ENCODE assay signal across 9 cellular contexts in the genomic region with DNA sequence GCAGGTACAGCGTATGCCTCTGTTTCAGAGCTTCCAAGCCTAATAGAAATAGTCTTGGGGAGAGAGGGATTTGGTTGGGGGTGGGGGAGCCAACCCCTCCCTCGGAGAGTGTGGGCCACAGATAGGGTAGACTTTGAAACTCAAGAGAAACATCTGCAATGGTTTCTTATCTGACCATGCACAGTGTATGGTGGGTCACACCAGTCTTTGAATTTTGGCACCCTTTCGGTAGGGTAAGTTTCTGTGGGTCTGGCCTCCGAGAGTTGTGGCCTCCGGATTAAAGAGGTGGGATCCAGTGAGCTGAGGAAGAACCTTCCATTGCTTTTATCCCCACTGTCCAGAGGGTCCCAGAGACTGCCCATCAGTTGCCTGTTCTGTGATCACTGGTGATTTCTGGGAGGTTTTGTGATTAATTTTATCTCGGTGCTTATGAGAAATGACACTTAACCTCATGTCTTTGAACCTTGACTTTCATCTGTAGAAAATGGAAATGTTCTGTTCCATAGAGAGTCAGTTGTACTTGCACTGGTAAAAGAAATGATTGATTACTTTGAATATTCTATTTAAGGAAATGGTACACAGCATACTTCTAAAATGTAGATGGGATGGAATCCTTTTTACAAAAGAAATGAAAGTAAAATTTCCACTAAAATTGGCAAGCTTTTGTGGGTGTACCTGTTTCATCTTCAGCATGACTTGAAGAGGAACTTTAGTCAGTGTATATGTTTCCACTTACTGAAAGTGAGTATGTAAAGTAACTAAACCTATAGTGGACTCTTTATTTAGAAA.
A peak's percentile ranks its signal among the peaks of the same experiment; 100 is the strongest.
DNase-seq lines count a peak whose midpoint lies in the region; ATAC-seq, FAIRE-seq and TF ChIP-seq lines count a peak whose summit lies in the region.
"Had no signal": no experiment of that assay in that cellular context is flagged by ENCODE, and none has a peak within 500 bp of the region (broad histone marks: within the 10 kb centered on the region; RNA-seq: fewer than 3 reads in every experiment).

No MANE protein-coding gene starts in this region.

- no peak for TF ChIP-seq RAD21 in GM12878 (IDR thresholded peaks at IDR 0.05; ENCODE audit: insufficient read depth, low read depth, low read length)

- ATAC-seq in GM21360 (IDR thresholded peaks at IDR 0.05; ENCODE audit: unreplicated experiment) (peak; percentile 54), HG03442 (IDR thresholded peaks at IDR 0.05; ENCODE audit: unreplicated experiment) (peak; percentile 49), GM12878 (peak; percentile 73)

- intact Hi-C loops in GM12878 (cut with micrococcal nuclease; ENCODE audit: unreplicated experiment) = no loop called here

- WGBS in GM12878 (ENCODE audit: insufficient coverage, insufficient replicate concordance, low lambda C conversion rate, missing lambda C conversion rate) = 5% methylated on average over 6 of the region's 6 CpGs

- H3K27me3 ChIP-seq in GM12878 (replicated peaks in 1 of 2; ENCODE audit: control insufficient read depth in 2 of 2, insufficient read depth in 2 of 2, low read length in 1 of 2) (no peaks in the 10 kb centered on the region), right atrium auricular region (no peaks in the 10 kb centered on the region)

- TF ChIP-seq POLR2A in GM12878 (IDR thresholded peaks at IDR 0.05; ENCODE audit: low read depth, low read length) = no peak

- peaks cover 2% of the 10 kb centered on the region for H3K27me3 Mint-ChIP-seq in nephron progenitor cell (ENCODE audit: low read depth, poor library complexity)

- in situ Hi-C loops in GM12878 (cut with MboI) = no loop called here

- H3K79me2 ChIP-seq in GM12878 (ENCODE audit: control insufficient read depth, insufficient read depth, low read length) = peaks cover 98% of the 10 kb centered on the region

- CTCF ChIA-PET in GM12878 (lab: Yijun Ruan, JAX) = interaction anchor here (1.2 to 1.6 kb wide), 2 partner anchors 39 to 62 kb away, joined by 3 to 4 read pairs; no protein-coding TSS in a partner anchor

- RAD21 ChIA-PET in GM12878 (lab: Charles Lee; ENCODE audit: unreplicated experiment) = interaction anchor here (0.6 to 2.0 kb wide), 5 partner anchors 31 to 96 kb away, joined by 3 to 5 read pairs (median 3); no protein-coding TSS in a partner anchor

- H3K36me3 Mint-ChIP-seq in nephron progenitor cell (ENCODE audit: low read depth) = peaks cover 10% of the 10 kb centered on the region

- no peak overlapping the region for H3K4me3 Mint-ChIP-seq in nephron progenitor cell

- H3K4me1 Mint-ChIP-seq in nephron progenitor cell = peaks cover 16% of the 10 kb centered on the region

- H3K4me2 ChIP-seq in GM12878 (ENCODE audit: control insufficient read depth, insufficient read depth) = peak overlapping the region; percentile 65

- DNase-seq in GM12864 (ENCODE audit: low read depth) (no peak), GM12878 (ENCODE audit: low read depth, low spot score) (no peak), right atrium auricular region (ENCODE audit: low spot score) (no peak), nephron progenitor cell (no peak), SW 1271 (lab: John Stamatoyannopoulos, UW) (no peak)
- no peak for DNase-seq in NK-92 treated with Interleukin-12 subunit alpha and Interleukin-12 subunit beta, amount 100 ng/mL, for 24 hours (lab: John Stamatoyannopoulos, UW)
- DNase-seq: islet precursor cell had no signal

- TF ChIP-seq CTCF in GM12864 (IDR thresholded peaks at IDR 0.05; ENCODE audit: low read depth, low read length, missing control alignments) (no peak), GM12878 (IDR thresholded peaks at IDR 0.05 in 2 of 3, conservative IDR thresholded peaks at IDR 0.05 in 1 of 3; ENCODE audit: control insufficient read depth in 2 of 3, extremely low read depth in 1 of 3, insufficient read depth in 1 of 3, low read depth in 3 of 3, low read length in 3 of 3) (no peak), right atrium auricular region (IDR thresholded peaks at IDR 0.05) (no peak), nephron progenitor cell (IDR thresholded peaks at IDR 0.05) (no peak)

- POLR2A ChIA-PET in GM12878 (lab: Charles Lee) = interaction anchor here (0.5 to 18.7 kb wide), 6 partner anchors 35 to 107 kb away, joined by 3 to 322 read pairs (median 3); no protein-coding TSS in a partner anchor

- H2AFZ ChIP-seq in GM12878 (ENCODE audit: control insufficient read depth, low read depth, low read length) = no peak overlapping the region

- no peak for FAIRE-seq in GM12878 (lab: Jason Lieb, UNC)

- H3K27ac ChIP-seq in GM12878 (ENCODE audit: control insufficient read depth, insufficient read depth) (peak overlapping the region; percentile 77), right atrium auricular region (no peak overlapping the region)

- no peaks in the 10 kb centered on the region for H3K9me3 Mint-ChIP-seq in nephron progenitor cell

- no peaks in the 10 kb centered on the region; the same call in 2 of the 3 replicates for H3K9me3 ChIP-seq in GM12878 (replicated peaks; ENCODE audit: control insufficient read depth, insufficient read depth, low read length)
- H3K9me3 ChIP-seq in right atrium auricular region = no peaks in the 10 kb centered on the region

- peak overlapping the region; percentile 50 for H3K9ac ChIP-seq in GM12878 (ENCODE audit: control insufficient read depth, insufficient read depth, low read length)

- H4K20me1 ChIP-seq in GM12878 (ENCODE audit: control insufficient read depth, insufficient read depth) = peaks cover 5% of the 10 kb centered on the region

- SMC1A ChIA-PET in GM12878 (lab: Charles Lee; ENCODE audit: uncharacterized antibody, unreplicated experiment) = interaction anchor here (0.8 to 6.9 kb wide), 8 partner anchors 13 to 100 kb away, joined by 3 to 48 read pairs (median 4); no protein-coding TSS in a partner anchor

- peak overlapping the region; percentile 27 for H3K4me3 ChIP-seq in GM12864 (ENCODE audit: low read depth, low read length)
- H3K4me3 ChIP-seq in GM12878 = peak overlapping the region; percentile 58
- no peak overlapping the region for H3K4me3 ChIP-seq in right atrium auricular region

- H3K4me1 ChIP-seq in GM12878 (ENCODE audit: control insufficient read depth, insufficient read depth, low read length) = peaks cover 77% of the 10 kb centered on the region
- H3K4me1 ChIP-seq in right atrium auricular region = peaks cover 0 to 35% of the 10 kb centered on the region in 2 donors

- no TSS peak for BruUV-seq in GM12878 (replicated peaks; lab: Mats Ljungman, UMichigan)

- TF ChIP-seq EP300 in GM12878 (IDR thresholded peaks at IDR 0.05; ENCODE audit: borderline replicate concordance in 1 of 2, control insufficient read depth in 1 of 2, low read depth in 2 of 2, low read length in 2 of 2) = no peak

- no peak overlapping the region for H3K27ac Mint-ChIP-seq in nephron progenitor cell

- peaks cover 9 to 16% of the 10 kb centered on the region in 2 experiments; a peak in 3 of 4 replicates for H3K36me3 ChIP-seq in GM12878 (ENCODE audit: control insufficient read depth in 2 of 2, insufficient read depth in 2 of 2, low read length in 1 of 2)
- no peaks in the 10 kb centered on the region for H3K36me3 ChIP-seq in right atrium auricular region

TF ChIP-seq in GM12878, 131 proteins besides CTCF, POLR2A, EP300 and RAD21 (continues in another document):
- TF ChIP-seq YY1 (IDR thresholded peaks at IDR 0.05; ENCODE audit: low read depth, low read length) (0 out of 2 replicates have a peak, but pooled peaks have one; percentile 9), RUNX3 (IDR thresholded peaks at IDR 0.05; ENCODE audit: low read length) (peak; percentile 8; the same call in 1 of the 2 replicates), RCOR1 (conservative IDR thresholded peaks at IDR 0.05; ENCODE audit: low read depth, low read length) (no peak), STAT1 (conservative IDR thresholded peaks at IDR 0.05) (no peak), TCF7 (IDR thresholded peaks at IDR 0.05; ENCODE audit: borderline replicate concordance) (peak; percentile 19; the same call in 1 of the 2 replicates), ASH2L (IDR thresholded peaks at IDR 0.05; ENCODE audit: borderline replicate concordance, low read depth) (no peak), TCF12 (IDR thresholded peaks at IDR 0.05; ENCODE audit: low read depth, low read length) (no peak), NR2F1 (conservative IDR thresholded peaks at IDR 0.05) (peak; percentile 55; the same call in 1 of the 2 replicates), GABPA (IDR thresholded peaks at IDR 0.05; ENCODE audit: low read depth) (no peak), SMC3 (IDR thresholded peaks at IDR 0.05; ENCODE audit: borderline replicate concordance, low read length) (no peak)
- TF ChIP-seq, protein P1, sequence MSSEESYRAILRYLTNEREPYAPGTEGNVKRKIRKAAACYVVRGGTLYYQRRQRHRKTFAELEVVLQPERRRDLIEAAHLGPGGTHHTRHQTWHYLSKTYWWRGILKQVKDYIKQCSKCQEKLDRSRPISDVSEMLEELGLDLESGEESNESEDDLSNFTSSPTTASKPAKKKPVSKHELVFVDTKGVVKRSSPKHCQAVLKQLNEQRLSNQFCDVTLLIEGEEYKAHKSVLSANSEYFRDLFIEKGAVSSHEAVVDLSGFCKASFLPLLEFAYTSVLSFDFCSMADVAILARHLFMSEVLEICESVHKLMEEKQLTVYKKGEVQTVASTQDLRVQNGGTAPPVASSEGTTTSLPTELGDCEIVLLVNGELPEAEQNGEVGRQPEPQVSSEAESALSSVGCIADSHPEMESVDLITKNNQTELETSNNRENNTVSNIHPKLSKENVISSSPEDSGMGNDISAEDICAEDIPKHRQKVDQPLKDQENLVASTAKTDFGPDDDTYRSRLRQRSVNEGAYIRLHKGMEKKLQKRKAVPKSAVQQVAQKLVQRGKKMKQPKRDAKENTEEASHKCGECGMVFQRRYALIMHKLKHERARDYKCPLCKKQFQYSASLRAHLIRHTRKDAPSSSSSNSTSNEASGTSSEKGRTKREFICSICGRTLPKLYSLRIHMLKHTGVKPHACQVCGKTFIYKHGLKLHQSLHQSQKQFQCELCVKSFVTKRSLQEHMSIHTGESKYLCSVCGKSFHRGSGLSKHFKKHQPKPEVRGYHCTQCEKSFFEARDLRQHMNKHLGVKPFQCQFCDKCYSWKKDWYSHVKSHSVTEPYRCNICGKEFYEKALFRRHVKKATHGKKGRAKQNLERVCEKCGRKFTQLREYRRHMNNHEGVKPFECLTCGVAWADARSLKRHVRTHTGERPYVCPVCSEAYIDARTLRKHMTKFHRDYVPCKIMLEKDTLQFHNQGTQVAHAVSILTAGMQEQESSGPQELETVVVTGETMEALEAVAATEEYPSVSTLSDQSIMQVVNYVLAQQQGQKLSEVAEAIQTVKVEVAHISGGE (CRISPR knock-in tag; IDR thresholded peaks at IDR 0.05) = no peak

Comparison
In these comparisons a context has a peak if more than half of its experiments do, and no peak if none do; other contexts are left out.
1. H3K4me3 ChIP-seq: peak in GM12864 (single experiment) and GM12878 (single experiment); none in right atrium auricular region (0 of 2).
2. Peak in every context shown above with its lines, with median percentiles within 50 percentile points of each other: ATAC-seq.